Comparison of ENCODE assay signal across 8 cellular contexts in genomic region chr1:15616704-15617172, GRCh38. TPM values are rescaled to one million over a fixed set of nuclear protein-coding genes. Genes with fewer than 3 reads are reported as not detected.
DNase-seq lines count a peak whose midpoint lies in the region; ATAC-seq, FAIRE-seq and TF ChIP-seq lines count a peak whose summit lies in the region.

No MANE protein-coding gene starts in this region.

- H3K27ac Mint-ChIP-seq in dendritic cell treated with granulocyte-macrophage colony-stimulating factor and Interleukin-4, amounts not matched to agents 40 ng/mL and 50 ng/mL, for 4 days, result peak overlapping the region; percentile 95

- TF ChIP-seq POLR2A in H54 (IDR thresholded peaks at IDR 0.05; ENCODE audit: low read depth, low read length), result no peak

- H2AFZ ChIP-seq in OCI-LY3 (ENCODE audit: low read depth, low read length), result peak overlapping the region; percentile 91

- intact Hi-C loops in dendritic cell treated with granulocyte-macrophage colony-stimulating factor and Interleukin-4, amounts not matched to agents 40 ng/mL and 50 ng/mL, for 4 days (cut with micrococcal nuclease), result loop anchor here (5.0 kb wide), 2 partner anchors 66 to 89 kb away; partner anchors contain the start of genes DNAJC16 and PLEKHM2

- H3K9me3 Mint-ChIP-seq in dendritic cell treated with granulocyte-macrophage colony-stimulating factor and Interleukin-4, amounts not matched to agents 40 ng/mL and 50 ng/mL, for 4 days, result no peaks in the 10 kb centered on the region

- peaks cover 32% of the 10 kb centered on the region for H4K20me1 ChIP-seq in OCI-LY3 (ENCODE audit: insufficient read depth, low read length)

- peaks cover 8% of the 10 kb centered on the region for H3K36me3 ChIP-seq in OCI-LY3 (replicated peaks; ENCODE audit: low read depth, low read length)

- H3K9ac ChIP-seq in OCI-LY3 (ENCODE audit: low read length), result peak overlapping the region; percentile 76

- H3K4me3 ChIP-seq in OCI-LY3 (ENCODE audit: low read length) (peak overlapping the region; percentile 97), mononuclear cell (ENCODE audit: low read length) (peak overlapping the region; percentile 74)

- FAIRE-seq in H54 (lab: Jason Lieb, UNC), result no peak

- no peaks in the 10 kb centered on the region for H3K9me3 ChIP-seq in OCI-LY3 (ENCODE audit: insufficient read depth, low read length)
- no peaks in the 10 kb centered on the region for H3K9me3 ChIP-seq in mononuclear cell (ENCODE audit: low read depth, low read length)

- peak overlapping the region; percentile 98 for H3K4me2 ChIP-seq in OCI-LY3 (ENCODE audit: low read length)

- peak; percentile 7 for ATAC-seq in GM21576 (IDR thresholded peaks at IDR 0.05; ENCODE audit: unreplicated experiment)

- TF ChIP-seq CTCF in OCI-LY3 (IDR thresholded peaks at IDR 0.05; ENCODE audit: low read depth, low read length), result no peak

- DNase-seq in CD1c-positive myeloid dendritic cell (ENCODE audit: extremely low spot score) (peak; percentile 65), HuH-7 (ENCODE audit: low spot score) (no peak), NCI-H146 (lab: John Stamatoyannopoulos, UW) (no peak), H54 (ENCODE audit: insufficient read length, low spot score) (no peak)

- H3K27me3 Mint-ChIP-seq in dendritic cell treated with granulocyte-macrophage colony-stimulating factor and Interleukin-4, amounts not matched to agents 40 ng/mL and 50 ng/mL, for 4 days, result peaks cover 3% of the 10 kb centered on the region

- peaks cover 29% of the 10 kb centered on the region for H3K4me1 ChIP-seq in OCI-LY3 (ENCODE audit: low read length)
- H3K4me1 ChIP-seq in mononuclear cell (ENCODE audit: insufficient read depth, low read length), result peaks cover 38% of the 10 kb centered on the region

- H3K4me3 Mint-ChIP-seq in dendritic cell treated with granulocyte-macrophage colony-stimulating factor and Interleukin-4, amounts not matched to agents 40 ng/mL and 50 ng/mL, for 4 days, result peak overlapping the region; percentile 73

- H3K79me2 ChIP-seq in OCI-LY3 (ENCODE audit: low read length), result peaks cover 45% of the 10 kb centered on the region

- peaks cover 10% of the 10 kb centered on the region for H3K36me3 Mint-ChIP-seq in dendritic cell treated with granulocyte-macrophage colony-stimulating factor and Interleukin-4, amounts not matched to agents 40 ng/mL and 50 ng/mL, for 4 days (ENCODE audit: low read depth)

- H3K4me1 Mint-ChIP-seq in dendritic cell treated with granulocyte-macrophage colony-stimulating factor and Interleukin-4, amounts not matched to agents 40 ng/mL and 50 ng/mL, for 4 days (ENCODE audit: low read depth), result peaks cover 45% of the 10 kb centered on the region

- H3K27me3 ChIP-seq in OCI-LY3 (ENCODE audit: low read depth, low read length), result no peaks in the 10 kb centered on the region
- H3K27me3 ChIP-seq in mononuclear cell (ENCODE audit: insufficient read depth, low read length), result no peaks in the 10 kb centered on the region

- H3K27ac ChIP-seq in OCI-LY3 (ENCODE audit: low read length), result peak overlapping the region; percentile 35

RNA-seq across cellular contexts. Expression of gene DDI2, which starts 0.5 kb away (rescaled TPM):
- total RNA-seq in mononuclear cell, result 35.6 TPM

RNA-seq across cellular contexts. Expression of gene AGMAT, which starts 31.9 kb away (rescaled TPM):
- 2.8 TPM for total RNA-seq in mononuclear cell
